ENCODE assay signal across 9 cellular contexts in genomic region chr7:55534916-55535636, GRCh38. TPM values are rescaled to one million over a fixed set of nuclear protein-coding genes. Genes with fewer than 3 reads are reported as not detected.
DNase-seq lines count a peak whose midpoint lies in the region; ATAC-seq and TF ChIP-seq lines count a peak whose summit lies in the region.
"Had no signal": no experiment of that assay in that cellular context is flagged by ENCODE, and none has a peak within 500 bp of the region (broad histone marks: within the 10 kb centered on the region; RNA-seq: fewer than 3 reads in every experiment).

No MANE protein-coding gene starts in this region.

- H3K27ac ChIP-seq in HCT116 (ENCODE audit: low read depth, low read length) (no peak overlapping the region), right atrium auricular region (peak overlapping the region in 1 of 2 donors; percentile 29)

- H3K36me3 Mint-ChIP-seq in activated T-helper 2 cell treated with anti-CD3 and anti-CD28 coated beads, Interferon-gamma antibody, Interleukin-2, Interleukin-4, amounts not matched to agents 10 μg/mL and 5 μg/mL and 100 μg/mL, durations not matched to agents 14 hours and 24 hours and 36 hours (ENCODE audit: low read depth): peaks cover 35% of the 10 kb centered on the region
- H3K36me3 Mint-ChIP-seq in neural crest cell (ENCODE audit: low read depth): peaks cover 4% of the 10 kb centered on the region
- H3K36me3 Mint-ChIP-seq in Calu3 (ENCODE audit: insufficient read depth, unreplicated experiment): no peaks in the 10 kb centered on the region

- H3K9me3 Mint-ChIP-seq in activated T-helper 2 cell treated with anti-CD3 and anti-CD28 coated beads, Interferon-gamma antibody, Interleukin-2, Interleukin-4, amounts not matched to agents 10 μg/mL and 5 μg/mL and 100 μg/mL, durations not matched to agents 14 hours and 24 hours and 36 hours: no peaks in the 10 kb centered on the region
- H3K9me3 Mint-ChIP-seq in neural crest cell: no peaks in the 10 kb centered on the region
- H3K9me3 Mint-ChIP-seq in Calu3 (ENCODE audit: low read depth, unreplicated experiment): no peaks in the 10 kb centered on the region

- H3K4me1 ChIP-seq in HCT116 (ENCODE audit: control insufficient read depth in 1 of 2, insufficient read depth in 2 of 2, low read length in 2 of 2) (peaks cover 25 to 47% of the 10 kb centered on the region in 2 experiments), right atrium auricular region (peaks cover 0 to 49% of the 10 kb centered on the region in 2 donors)

- H3K4me3 ChIP-seq in GM08714 (ENCODE audit: low read length) (peak overlapping the region; percentile 0; the same call in 1 of the 2 replicates), HCT116 (replicated peaks in 1 of 2; ENCODE audit: low read depth in 1 of 2, low read length in 2 of 2) (no peak overlapping the region), right atrium auricular region (no peak overlapping the region)

- no peak overlapping the region for H2AFZ ChIP-seq in HCT116 (ENCODE audit: low read depth, low read length, poor library complexity, severe bottlenecking)

- H3K9me2 ChIP-seq in HCT116 (ENCODE audit: insufficient read depth): no peaks in the 10 kb centered on the region

- ATAC-seq in HCT116: peak; percentile 22; the same call in 1 of the 2 replicates

- H3K4me2 ChIP-seq in HCT116 (ENCODE audit: low read length): peak overlapping the region; percentile 17; the same call in 1 of the 2 replicates

- CTCF ChIA-PET in HCT116 (lab: Charles Lee): no interaction called here
- CTCF ChIA-PET in Calu3 (lab: Charles Lee): interaction anchor here (1.1 kb wide), 1 partner anchor 14 kb away, joined by 3 read pairs; no protein-coding TSS in a partner anchor

- peak overlapping the region; percentile 96 for H3K27ac Mint-ChIP-seq in activated T-helper 2 cell treated with anti-CD3 and anti-CD28 coated beads, Interferon-gamma antibody, Interleukin-2, Interleukin-4, amounts not matched to agents 10 μg/mL and 5 μg/mL and 100 μg/mL, durations not matched to agents 14 hours and 24 hours and 36 hours
- H3K27ac Mint-ChIP-seq in neural crest cell (ENCODE audit: unreplicated experiment) (peak overlapping the region; percentile 50), Calu3 (ENCODE audit: unreplicated experiment) (no peak overlapping the region)

- peak overlapping the region; percentile 68 for H3K4me3 Mint-ChIP-seq in activated T-helper 2 cell treated with anti-CD3 and anti-CD28 coated beads, Interferon-gamma antibody, Interleukin-2, Interleukin-4, amounts not matched to agents 10 μg/mL and 5 μg/mL and 100 μg/mL, durations not matched to agents 14 hours and 24 hours and 36 hours (ENCODE audit: low read depth)
- H3K4me3 Mint-ChIP-seq in neural crest cell (no peak overlapping the region), Calu3 (ENCODE audit: low read depth, unreplicated experiment) (no peak overlapping the region)

- DNase-seq in HCT116 (ENCODE audit: low read depth, low spot score) (no peak), neural crest cell (ENCODE audit: low read depth, low spot score) (no peak), Calu3 (no peak), DMS114 treated with DMSO at 0.1 percent for 48 hours (lab: John Stamatoyannopoulos, UW; ENCODE audit: unreplicated experiment) (no peak), right atrium auricular region (ENCODE audit: low spot score) (no peak)
- DNase-seq in activated T-helper 2 cell treated with anti-CD3 and anti-CD28 coated beads, Interferon-gamma antibody, Interleukin-2, Interleukin-4, amounts not matched to agents 10 μg/mL and 5 μg/mL and 100 μg/mL, durations not matched to agents 14 hours and 24 hours and 36 hours (ENCODE audit: low spot score): no peak
- DNase-seq in activated CD4-positive, CD25-positive, alpha-beta regulatory T cell treated with anti-CD3 and anti-CD28 coated beads, Interleukin-2, amount 50 U/mL, for 72 hours: no peak
- DNase-seq: NCI-H2081 treated with DMSO at 0.1 percent for 48 hours had no signal

- H3K27me3 ChIP-seq in HCT116 (ENCODE audit: insufficient read depth, low read length) (no peaks in the 10 kb centered on the region), right atrium auricular region (no peaks in the 10 kb centered on the region)

- H3K27me3 Mint-ChIP-seq in activated T-helper 2 cell treated with anti-CD3 and anti-CD28 coated beads, Interferon-gamma antibody, Interleukin-2, Interleukin-4, amounts not matched to agents 10 μg/mL and 5 μg/mL and 100 μg/mL, durations not matched to agents 14 hours and 24 hours and 36 hours (ENCODE audit: low read depth): no peaks in the 10 kb centered on the region
- H3K27me3 Mint-ChIP-seq in neural crest cell (ENCODE audit: low read depth) (no peaks in the 10 kb centered on the region), Calu3 (ENCODE audit: unreplicated experiment) (no peaks in the 10 kb centered on the region)

- intact Hi-C loops in HCT116 (cut with micrococcal nuclease) (no loop called here), Calu3 (cut with micrococcal nuclease; ENCODE audit: unreplicated experiment) (no loop called here)
- intact Hi-C loops in activated T-helper 2 cell treated with anti-CD3 and anti-CD28 coated beads, Interferon-gamma antibody, Interleukin-2, Interleukin-4, amounts not matched to agents 10 μg/mL and 5 μg/mL and 100 μg/mL, durations not matched to agents 14 hours and 24 hours and 36 hours (cut with micrococcal nuclease): loop anchor here (1.0 to 10.0 kb wide), 8 partner anchors 21 to 571 kb away; partner anchors contain the start of genes CHCHD2 and LANCL2

- no peaks in the 10 kb centered on the region for H4K20me1 ChIP-seq in HCT116 (ENCODE audit: insufficient read depth)

- RAD21 ChIA-PET in HCT116 (lab: Charles Lee; ENCODE audit: low non-redundant PET in 1 of 2, low total read pairs in 2 of 2, uncharacterized antibody in 2 of 2, unreplicated experiment in 2 of 2): no interaction called here

- no TSS peak for BruUV-seq in HCT116 (replicated peaks; lab: Mats Ljungman, UMichigan)
- no TSS peak for BruUV-seq in Calu3 (replicated peaks; lab: Mats Ljungman, UMichigan)

- H3K36me3 ChIP-seq in HCT116 (ENCODE audit: control insufficient read depth in 1 of 2, insufficient read depth in 2 of 2, low read length in 2 of 2): no peaks in the 10 kb centered on the region
- H3K36me3 ChIP-seq in right atrium auricular region: no peaks in the 10 kb centered on the region

- H3K9me3 ChIP-seq in HCT116 (ENCODE audit: control insufficient read depth in 1 of 2, insufficient read depth in 1 of 2, low read depth in 1 of 2, low read length in 2 of 2) (no peaks in the 10 kb centered on the region), right atrium auricular region (no peaks in the 10 kb centered on the region)

- H3K9ac ChIP-seq in HCT116 (ENCODE audit: low read length): no peak overlapping the region

- no peaks in the 10 kb centered on the region for H3K79me2 ChIP-seq in HCT116 (ENCODE audit: insufficient read depth, low read length)

- TF ChIP-seq CTCF in HCT116 (IDR thresholded peaks at IDR 0.05 in 2 of 3, conservative IDR thresholded peaks at IDR 0.05 in 1 of 3; ENCODE audit: borderline replicate concordance in 1 of 3, insufficient read depth in 1 of 3, low read depth in 2 of 3, low read length in 2 of 3) (no peak), neural crest cell (conservative IDR thresholded peaks at IDR 0.05) (no peak), Calu3 (IDR thresholded peaks at IDR 0.05; ENCODE audit: unreplicated experiment) (no peak), right atrium auricular region (IDR thresholded peaks at IDR 0.05) (no peak)

- peaks cover 81% of the 10 kb centered on the region for H3K4me1 Mint-ChIP-seq in activated T-helper 2 cell treated with anti-CD3 and anti-CD28 coated beads, Interferon-gamma antibody, Interleukin-2, Interleukin-4, amounts not matched to agents 10 μg/mL and 5 μg/mL and 100 μg/mL, durations not matched to agents 14 hours and 24 hours and 36 hours (ENCODE audit: low read depth)
- H3K4me1 Mint-ChIP-seq in neural crest cell (peaks cover 16% of the 10 kb centered on the region), Calu3 (ENCODE audit: low read depth, unreplicated experiment) (peaks cover 44% of the 10 kb centered on the region)

- no peak for TF ChIP-seq RAD21 in HCT116 (IDR thresholded peaks at IDR 0.05; ENCODE audit: low read depth)

- POLR2A ChIA-PET in HCT116 (lab: Charles Lee): interaction anchor here (1.4 kb wide), 1 partner anchor 11 kb away, joined by 3 read pairs; no protein-coding TSS in a partner anchor

- TF ChIP-seq POLR2A in HCT116 (IDR thresholded peaks at IDR 0.05; ENCODE audit: borderline replicate concordance, extremely low read depth, insufficient read depth, insufficient read length): no peak

TF ChIP-seq in HCT116, 20 proteins besides CTCF, POLR2A, EP300 and RAD21:
- TF ChIP-seq ZFX (IDR thresholded peaks at IDR 0.05) (no peak), ELF1 (IDR thresholded peaks at IDR 0.05; ENCODE audit: borderline replicate concordance, low read depth) (no peak), ZNF274 (IDR thresholded peaks at IDR 0.05; ENCODE audit: low read depth, low read length) (no peak), TCF7L2 (IDR thresholded peaks at IDR 0.05; ENCODE audit: borderline replicate concordance, extremely low read depth, insufficient read depth, insufficient read length) (no peak)

RNA-seq across cellular contexts. Expression of gene VOPP1, which starts 37.2 kb away (rescaled TPM):
- total RNA-seq in HCT116 (2021; ENCODE audit: unreplicated experiment): 30.3 TPM
- polyA plus RNA-seq in HCT116 (2012): 16.6 and 21.3 TPM in 2 replicates
- total RNA-seq in activated T-helper 2 cell treated with anti-CD3 and anti-CD28 coated beads, Interferon-gamma antibody, Interleukin-2, Interleukin-4, amounts not matched to agents 10 μg/mL and 5 μg/mL and 100 μg/mL, durations not matched to agents 14 hours and 24 hours and 36 hours: 53.7 and 56.0 TPM in 2 replicates
- total RNA-seq in neural crest cell: 50.7 and 51.6 TPM in 2 replicates
- 106 and 128 TPM in 2 replicates for total RNA-seq in Calu3 (2022)
- 10 to 100 TPM; 21.4 to 24.1 TPM for total RNA-seq in right atrium auricular region
